8 cellular contexts compared by ENCODE assay signal in genomic region chr5:157745041-157745456, GRCh38. TPM values are rescaled to one million over a fixed set of nuclear protein-coding genes. Genes with fewer than 3 reads are reported as not detected.
DNase-seq lines count a peak whose midpoint lies in the region; TF ChIP-seq lines count a peak whose summit lies in the region.

No MANE protein-coding gene starts in this region.

- peaks cover 3% of the 10 kb centered on the region for H4K20me1 ChIP-seq in hepatocyte (ENCODE audit: insufficient read depth, poor library complexity, severe bottlenecking)

- H3K4me3 ChIP-seq in hepatocyte, result no peak overlapping the region
- H3K4me3 ChIP-seq in stomach smooth muscle (ENCODE audit: low read length in 2 of 2), result peak overlapping the region; percentile 60 to 91

- intact Hi-C loops in activated CD4-positive, alpha-beta T cell treated with anti-CD3 and anti-CD28 coated beads, Interleukin-2, amount 10 ng/mL, durations not matched to agents 24 days and 14 days (cut with micrococcal nuclease), result no loop called here

- DNase-seq in activated CD4-positive, alpha-beta T cell treated with anti-CD3 and anti-CD28 coated beads, Interleukin-2, amount 10 ng/mL, durations not matched to agents 24 days and 14 days, result no peak
- DNase-seq in activated CD4-positive, alpha-beta T cell treated with anti-CD3 and anti-CD28 coated beads for 48 hours, result no peak
- DNase-seq in hepatocyte (ENCODE audit: low spot score) (no peak), NCI-H1436 (lab: John Stamatoyannopoulos, UW) (no peak), NCI-H1694 (lab: John Stamatoyannopoulos, UW) (no peak), HCEC 1CT (no peak)

- peak overlapping the region; percentile 98 for H3K4me3 Mint-ChIP-seq in activated CD4-positive, alpha-beta T cell treated with anti-CD3 and anti-CD28 coated beads, Interleukin-2, amount 10 ng/mL, durations not matched to agents 24 days and 14 days

- no peaks in the 10 kb centered on the region for H3K4me1 ChIP-seq in hepatocyte (ENCODE audit: insufficient read depth)
- peaks cover 17% of the 10 kb centered on the region for H3K4me1 ChIP-seq in stomach smooth muscle (ENCODE audit: control insufficient read depth, insufficient read depth, low read length)

- H3K27me3 Mint-ChIP-seq in activated CD4-positive, alpha-beta T cell treated with anti-CD3 and anti-CD28 coated beads, Interleukin-2, amount 10 ng/mL, durations not matched to agents 24 days and 14 days, result no peaks in the 10 kb centered on the region

- H2AFZ ChIP-seq in hepatocyte, result no peak overlapping the region

- peaks cover 11% of the 10 kb centered on the region for H3K79me2 ChIP-seq in hepatocyte

- TF ChIP-seq CTCF in VCaP (conservative IDR thresholded peaks at IDR 0.05) (no peak), hepatocyte (IDR thresholded peaks at IDR 0.05; ENCODE audit: poor library complexity) (no peak)

- H3K27ac Mint-ChIP-seq in activated CD4-positive, alpha-beta T cell treated with anti-CD3 and anti-CD28 coated beads, Interleukin-2, amount 10 ng/mL, durations not matched to agents 24 days and 14 days, result no peak overlapping the region

- peak overlapping the region; percentile 83 to 87 for H3K9ac ChIP-seq in stomach smooth muscle (ENCODE audit: low read length in 2 of 2)

- no peaks in the 10 kb centered on the region for H3K36me3 ChIP-seq in hepatocyte (replicated peaks; ENCODE audit: insufficient read depth, low read depth)
- H3K36me3 ChIP-seq in stomach smooth muscle (ENCODE audit: control insufficient read depth in 2 of 2, insufficient read depth in 2 of 2, low read length in 2 of 2), result peaks cover 0 to 4% of the 10 kb centered on the region in 2 donors

- H3K9me3 ChIP-seq in hepatocyte (ENCODE audit: low read depth) (no peaks in the 10 kb centered on the region), stomach smooth muscle (ENCODE audit: control insufficient read depth in 2 of 2, low read length in 2 of 2) (no peaks in the 10 kb centered on the region)

- H3K36me3 Mint-ChIP-seq in activated CD4-positive, alpha-beta T cell treated with anti-CD3 and anti-CD28 coated beads, Interleukin-2, amount 10 ng/mL, durations not matched to agents 24 days and 14 days (ENCODE audit: low read depth), result peaks cover 11% of the 10 kb centered on the region

- H3K9me3 Mint-ChIP-seq in activated CD4-positive, alpha-beta T cell treated with anti-CD3 and anti-CD28 coated beads, Interleukin-2, amount 10 ng/mL, durations not matched to agents 24 days and 14 days, result no peaks in the 10 kb centered on the region

- H3K9me2 ChIP-seq in hepatocyte (replicated peaks; ENCODE audit: insufficient read depth), result no peaks in the 10 kb centered on the region

- H3K4me1 Mint-ChIP-seq in activated CD4-positive, alpha-beta T cell treated with anti-CD3 and anti-CD28 coated beads, Interleukin-2, amount 10 ng/mL, durations not matched to agents 24 days and 14 days, result peaks cover 40% of the 10 kb centered on the region

- H3K4me2 ChIP-seq in hepatocyte, result peak overlapping the region; percentile 94

- 86% methylated on average over 4 of the region's 4 CpGs for WGBS in hepatocyte (ENCODE audit: low lambda C conversion rate, missing lambda C conversion rate)

- no peaks in the 10 kb centered on the region for H3K27me3 ChIP-seq in hepatocyte
- H3K27me3 ChIP-seq in stomach smooth muscle (ENCODE audit: control insufficient read depth in 1 of 2, insufficient read depth in 2 of 2, low read length in 2 of 2), result no peaks in the 10 kb centered on the region

- H3K27ac ChIP-seq in VCaP (peak overlapping the region; percentile 77), hepatocyte (no peak overlapping the region), stomach smooth muscle (ENCODE audit: low read length) (peak overlapping the region; percentile 53)

RNA-seq across cellular contexts. Expression of gene LSM11, which starts 1.5 kb away (rescaled TPM):
- total RNA-seq in activated CD4-positive, alpha-beta T cell treated with anti-CD3 and anti-CD28 coated beads, Interleukin-2, amount 10 ng/mL, durations not matched to agents 24 days and 14 days, result 8.6 and 9.2 TPM in 2 replicates
- total RNA-seq in hepatocyte, result 4.7 and 6.4 TPM in 2 replicates
- polyA plus RNA-seq in hepatocyte, result 1.3 and 2.1 TPM in 2 replicates

RNA-seq across cellular contexts. Expression of gene THG1L, which starts 13.8 kb away (rescaled TPM):
- 25.0 and 26.7 TPM in 2 replicates for total RNA-seq in activated CD4-positive, alpha-beta T cell treated with anti-CD3 and anti-CD28 coated beads, Interleukin-2, amount 10 ng/mL, durations not matched to agents 24 days and 14 days
- 10.2 and 16.2 TPM in 2 replicates for total RNA-seq in hepatocyte
- 7.5 and 8.8 TPM in 2 replicates for polyA plus RNA-seq in hepatocyte
